Comparison of ENCODE assay signal across 29 cellular contexts in the genomic region with DNA sequence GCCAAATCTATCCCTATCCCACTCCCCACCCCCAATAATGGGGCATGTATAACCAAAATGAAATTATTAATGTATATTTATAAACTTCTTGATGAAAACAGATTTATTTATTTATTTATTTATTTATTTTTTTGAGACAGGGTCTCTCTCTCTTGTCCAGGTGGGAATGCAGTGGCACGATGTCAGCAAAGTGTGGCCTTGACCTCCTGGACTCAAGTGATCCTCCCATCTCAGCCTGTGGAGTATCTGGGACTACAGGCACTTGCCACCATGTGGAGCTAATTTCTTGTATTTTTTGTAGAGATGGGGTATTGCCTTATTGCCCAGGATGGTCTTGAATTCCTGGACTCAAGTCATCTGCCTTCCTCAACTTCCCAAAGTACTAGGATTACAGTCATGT.
"Had no signal": no experiment of that assay in that cellular context is flagged by ENCODE, and none has a peak within 500 bp of the region (broad histone marks: within the 10 kb centered on the region; RNA-seq: fewer than 3 reads in every experiment).

No MANE protein-coding gene starts in this region.

- H3K4me1 ChIP-seq: neural progenitor cell, parathyroid adenoma, psoas muscle, suprapubic skin, testis, tibial artery, upper lobe of right lung, uterus had no signal

- H3K4me1 Mint-ChIP-seq: natural killer cell; nephron; stimulated activated memory B cell treated with anti-CD40 and anti-IgM and Interleukin-4, amounts not matched to agents 10 μg/mL and 1 μg/mL and 100 μg/mL, for 72 hours; stimulated activated naive CD8-positive, alpha-beta T cell treated with anti-CD3 and anti-CD28 coated beads, Interleukin-15, amount 100 ng/mL, for 72 hours had no signal

- H3K27ac ChIP-seq: neural progenitor cell, ovary, parathyroid adenoma, psoas muscle, skin epidermis, suprapubic skin, testis, tibial artery, upper lobe of right lung, uterus had no signal

- DNase-seq: naive thymus-derived CD4-positive, alpha-beta T cell; natural killer cell; occipital lobe; ovary; posterior cingulate gyrus; psoas muscle; right cardiac atrium; stimulated activated CD4-positive, alpha-beta T cell treated with anti-CD3 and anti-CD28 coated beads, Interleukin-1b, Interleukin-23, amount 100 ng/mL, for 48 hours; stimulated activated CD4-positive, alpha-beta T cell treated with anti-CD3 and anti-CD28 coated beads, Interleukin-4, amount 100 ng/mL, for 1 hour; stimulated activated CD4-positive, alpha-beta T cell treated with anti-CD3 and anti-CD28 coated beads, Interleukin-4, amount 100 ng/mL, for 4 hours; stimulated activated CD8-positive, alpha-beta memory T cell treated with anti-CD3 and anti-CD28 coated beads, Interleukin-4, amount 100 ng/mL, for 48 hours; stimulated activated naive CD4-positive, alpha-beta T cell; stimulated activated naive CD8-positive, alpha-beta T cell treated with anti-CD3 and anti-CD28 coated beads, Interleukin-15, amount 100 ng/mL, for 72 hours; stimulated activated naive CD8-positive, alpha-beta T cell treated with anti-CD3 and anti-CD28 coated beads, Interleukin-15, Interleukin-2, amounts not matched to agents 100 U/mL and 50 U/mL, for 24 hours; substantia nigra; testis; tibial artery; transverse colon; upper lobe of right lung; uterus had no signal

- H3K27me3 ChIP-seq: neural progenitor cell, ovary, suprapubic skin, testis, tibial artery, transverse colon, upper lobe of right lung, uterus had no signal

- H3K27ac Mint-ChIP-seq: naive thymus-derived CD4-positive, alpha-beta T cell; natural killer cell; nephron; neural progenitor cell; progenitor cell of endocrine pancreas; stimulated activated memory B cell treated with anti-CD40 and anti-IgM and Interleukin-4, amounts not matched to agents 10 μg/mL and 1 μg/mL and 100 μg/mL, for 72 hours; type B pancreatic cell had no signal

- H3K27me3 Mint-ChIP-seq: progenitor cell of endocrine pancreas; stimulated activated memory B cell treated with anti-CD40 and anti-IgM and Interleukin-4, amounts not matched to agents 10 μg/mL and 1 μg/mL and 100 μg/mL, for 72 hours; stimulated activated naive CD8-positive, alpha-beta T cell treated with anti-CD3 and anti-CD28 coated beads, Interleukin-15, amount 100 ng/mL, for 72 hours; type B pancreatic cell had no signal

- H3K4me3 Mint-ChIP-seq: naive thymus-derived CD4-positive, alpha-beta T cell; natural killer cell; nephron; neural progenitor cell; stimulated activated memory B cell treated with anti-CD40 and anti-IgM and Interleukin-4, amounts not matched to agents 10 μg/mL and 1 μg/mL and 100 μg/mL, for 72 hours; stimulated activated naive CD8-positive, alpha-beta T cell treated with anti-CD3 and anti-CD28 coated beads, Interleukin-15, amount 100 ng/mL, for 72 hours; type B pancreatic cell had no signal

- ATAC-seq: naive thymus-derived CD4-positive, alpha-beta T cell; natural killer cell; psoas muscle; right cardiac atrium; sciatic nerve; stimulated activated memory B cell treated with anti-CD40 and anti-IgM and Interleukin-4, amounts not matched to agents 10 μg/mL and 1 μg/mL and 100 μg/mL, for 72 hours; stimulated activated naive CD8-positive, alpha-beta T cell treated with anti-CD3 and anti-CD28 coated beads, Interleukin-15, amount 100 ng/mL, for 72 hours; stimulated activated naive CD8-positive, alpha-beta T cell treated with anti-CD3 and anti-CD28 coated beads, Interleukin-15, Interleukin-2, amounts not matched to agents 100 U/mL and 50 U/mL, for 24 hours; upper lobe of right lung had no signal

- H3K9me3 Mint-ChIP-seq: natural killer cell; nephron; neural progenitor cell; stimulated activated memory B cell treated with anti-CD40 and anti-IgM and Interleukin-4, amounts not matched to agents 10 μg/mL and 1 μg/mL and 100 μg/mL, for 72 hours; stimulated activated naive CD8-positive, alpha-beta T cell treated with anti-CD3 and anti-CD28 coated beads, Interleukin-15, amount 100 ng/mL, for 72 hours; type B pancreatic cell had no signal

- H3K4me3 ChIP-seq: neural progenitor cell, ovary, psoas muscle, skin epidermis, suprapubic skin, testis, tibial artery, transverse colon, upper lobe of right lung, uterus had no signal

- H3K36me3 ChIP-seq: neural progenitor cell, ovary, suprapubic skin, tibial artery, transverse colon, upper lobe of right lung, uterus had no signal

- H3K9me3 ChIP-seq: ovary, psoas muscle, suprapubic skin, testis, tibial artery, transverse colon, upper lobe of right lung, uterus had no signal

- H3K36me3 Mint-ChIP-seq: naive thymus-derived CD4-positive, alpha-beta T cell; natural killer cell; neural progenitor cell; stimulated activated memory B cell treated with anti-CD40 and anti-IgM and Interleukin-4, amounts not matched to agents 10 μg/mL and 1 μg/mL and 100 μg/mL, for 72 hours; type B pancreatic cell had no signal

- H3K4me2 ChIP-seq: neural progenitor cell had no signal
